Comparison of ENCODE assay signal across 24 cellular contexts in genomic region chr20:50470249-50470858, GRCh38. TPM values are rescaled to one million over a fixed set of nuclear protein-coding genes. Genes with fewer than 3 reads are reported as not detected.
DNase-seq lines count a peak whose midpoint lies in the region; ATAC-seq, FAIRE-seq and TF ChIP-seq lines count a peak whose summit lies in the region.
"Had no signal": no experiment of that assay in that cellular context is flagged by ENCODE, and none has a peak within 500 bp of the region (broad histone marks: within the 10 kb centered on the region; RNA-seq: fewer than 3 reads in every experiment).

No MANE protein-coding gene starts in this region.

- no peak overlapping the region for H2AFZ ChIP-seq in K562 (ENCODE audit: low read depth, low read length)

- no peaks in the 10 kb centered on the region for H3K9me1 ChIP-seq in K562 (ENCODE audit: control insufficient read depth, insufficient read depth, low read length)

- H3K27me3 Mint-ChIP-seq in T-helper 2 cell treated with Interferon-gamma antibody and Interleukin-4, amounts not matched to agents 5 μg/mL and 100 μg/mL, for 36 hours (ENCODE audit: low read depth): no peaks in the 10 kb centered on the region
- H3K27me3 Mint-ChIP-seq: activated CD4-positive, alpha-beta T cell treated with anti-CD3 and anti-CD28 coated beads, Interleukin-2, amount 10 ng/mL, durations not matched to agents 24 days and 14 days had no signal

- H3K27ac Mint-ChIP-seq in T-helper 2 cell treated with Interferon-gamma antibody and Interleukin-4, amounts not matched to agents 5 μg/mL and 100 μg/mL, for 36 hours: no peak overlapping the region
- H3K27ac Mint-ChIP-seq: activated CD4-positive, alpha-beta T cell treated with anti-CD3 and anti-CD28 coated beads, Interleukin-2, amount 10 ng/mL, durations not matched to agents 24 days and 14 days; CD8-positive, alpha-beta T cell had no signal

- in situ Hi-C loops in K562 (cut with MboI): no loop called here

- 16% methylated on average over 4 of the region's 4 CpGs for WGBS in K562 (ENCODE audit: insufficient coverage, low coverage, missing lambda C conversion rate)
- 55 to 68% methylated on average over 4 of the region's 4 CpGs for WGBS in pancreas, 2 donors

- H4K20me1 ChIP-seq in K562 (replicated peaks; ENCODE audit: control insufficient read depth, insufficient read depth, low read length): no peaks in the 10 kb centered on the region

- POLR2A ChIA-PET in K562 (lab: Yijun Ruan, JAX): interaction anchor here (0.5 to 0.8 kb wide), 2 partner anchors 23 to 69 kb away, joined by 3 to 4 read pairs; no protein-coding TSS in a partner anchor

- CTCF ChIA-PET in K562 (lab: Yijun Ruan, JAX; ENCODE audit: low intra/inter-chr PET ratio): interaction anchor here (0.7 to 1.1 kb wide), 2 partner anchors 9 to 759 kb away, joined by 3 to 5 read pairs; no protein-coding TSS in a partner anchor

- H3K9me3 Mint-ChIP-seq in T-helper 2 cell treated with Interferon-gamma antibody and Interleukin-4, amounts not matched to agents 5 μg/mL and 100 μg/mL, for 36 hours: no peaks in the 10 kb centered on the region
- H3K9me3 Mint-ChIP-seq: activated CD4-positive, alpha-beta T cell treated with anti-CD3 and anti-CD28 coated beads, Interleukin-2, amount 10 ng/mL, durations not matched to agents 24 days and 14 days; CD8-positive, alpha-beta T cell had no signal

- TF ChIP-seq CTCF in K562 (IDR thresholded peaks at IDR 0.05 in 2 of 3, conservative IDR thresholded peaks at IDR 0.05 in 1 of 3; ENCODE audit: insufficient read depth in 2 of 3, low read depth in 1 of 3, low read length in 3 of 3) (no peak), left lung (IDR thresholded peaks at IDR 0.05) (no peak), pancreas (IDR thresholded peaks at IDR 0.05) (no peak)

- ATAC-seq in K562 (peak; percentile 62), left lung (peak; percentile 12), GM21723 (IDR thresholded peaks at IDR 0.05; ENCODE audit: unreplicated experiment) (no peak), pancreas (no peak)
- ATAC-seq: CD8-positive, alpha-beta T cell; foreskin keratinocyte; Panc1 had no signal

- H3K4me3 ChIP-seq in K562 (no peak overlapping the region), left lung (no peak overlapping the region), pancreas (no peak overlapping the region)
- H3K4me3 ChIP-seq: ascending aorta, mucosa of descending colon, right atrium auricular region, transverse colon had no signal

- FAIRE-seq in K562 (lab: Jason Lieb, UNC): no peak
- FAIRE-seq in pancreas (lab: Jason Lieb, UNC): no peak
- FAIRE-seq: endometrium, TTC549 had no signal

- no peak overlapping the region for H3K4me3 Mint-ChIP-seq in T-helper 2 cell treated with Interferon-gamma antibody and Interleukin-4, amounts not matched to agents 5 μg/mL and 100 μg/mL, for 36 hours
- H3K4me3 Mint-ChIP-seq: activated CD4-positive, alpha-beta T cell treated with anti-CD3 and anti-CD28 coated beads, Interleukin-2, amount 10 ng/mL, durations not matched to agents 24 days and 14 days; CD8-positive, alpha-beta T cell had no signal

- no peak overlapping the region for H3K4me2 ChIP-seq in K562 (ENCODE audit: insufficient read depth, low read length)

- intact Hi-C loops in K562 (cut with micrococcal nuclease): no loop called here
- intact Hi-C loops in left lung (cut with DNase I): no loop called here
- intact Hi-C loops in pancreas (cut with DNase I): no loop called here

- peaks cover 17% of the 10 kb centered on the region for H3K4me1 Mint-ChIP-seq in T-helper 2 cell treated with Interferon-gamma antibody and Interleukin-4, amounts not matched to agents 5 μg/mL and 100 μg/mL, for 36 hours (ENCODE audit: low read depth)

- BruUV-seq in K562 (replicated peaks; lab: Mats Ljungman, UMichigan): no TSS peak

- TF ChIP-seq EP300 in K562 (IDR thresholded peaks at IDR 0.05; ENCODE audit: low read length): no peak

- no peaks in the 10 kb centered on the region for H3K79me2 ChIP-seq in K562 (ENCODE audit: control insufficient read depth, insufficient read depth, low read length)

- H3K9ac ChIP-seq in K562 (ENCODE audit: insufficient read depth in 1 of 2, low read depth in 2 of 2, low read length in 2 of 2): no peak overlapping the region

- TF ChIP-seq POLR2A in K562 (conservative IDR thresholded peaks at IDR 0.05): no peak; the same call in 1 of the 2 replicates

- H3K9me3 ChIP-seq in K562 (replicated peaks; ENCODE audit: control insufficient read depth, insufficient read depth, low read depth, low read length) (no peaks in the 10 kb centered on the region), left lung (no peaks in the 10 kb centered on the region), pancreas (no peaks in the 10 kb centered on the region)
- H3K9me3 ChIP-seq: ascending aorta, mucosa of descending colon, right atrium auricular region, transverse colon had no signal

- no peaks in the 10 kb centered on the region for H3K36me3 Mint-ChIP-seq in T-helper 2 cell treated with Interferon-gamma antibody and Interleukin-4, amounts not matched to agents 5 μg/mL and 100 μg/mL, for 36 hours (ENCODE audit: low read depth)
- H3K36me3 Mint-ChIP-seq: CD8-positive, alpha-beta T cell had no signal

- no peaks in the 10 kb centered on the region for H3K36me3 ChIP-seq in K562 (ENCODE audit: control insufficient read depth, insufficient read depth, low read length)
- H3K36me3 ChIP-seq in left lung: no peaks in the 10 kb centered on the region
- H3K36me3 ChIP-seq in pancreas: no peaks in the 10 kb centered on the region
- H3K36me3 ChIP-seq: ascending aorta, right atrium auricular region, transverse colon had no signal

- H3K4me1 ChIP-seq in K562 (replicated peaks in 1 of 2; ENCODE audit: control insufficient read depth in 2 of 2, insufficient read depth in 2 of 2, low read length in 2 of 2) (peaks cover 3 to 23% of the 10 kb centered on the region in 2 experiments; a peak in 4 of 5 replicates), left lung (peaks cover 0 to 30% of the 10 kb centered on the region in 2 donors), pancreas (no peaks in the 10 kb centered on the region)
- H3K4me1 ChIP-seq: ascending aorta had no signal

- H3K27me3 ChIP-seq in K562 (ENCODE audit: control insufficient read depth in 2 of 2, insufficient read depth in 2 of 2, low read length in 2 of 2) (no peaks in the 10 kb centered on the region), left lung (no peaks in the 10 kb centered on the region), pancreas (no peaks in the 10 kb centered on the region)
- H3K27me3 ChIP-seq: ascending aorta, foreskin keratinocyte, right atrium auricular region, transverse colon had no signal

- peak; percentile 44 for DNase-seq in A172 (ENCODE audit: low spot score)
- peak; percentile 27 for DNase-seq in HT1080 (ENCODE audit: low read depth)
- peak in 1 of 4 experiments; percentile 37 for DNase-seq in K562 (ENCODE audit: extremely low read depth in 1 of 4, low spot score in 3 of 4)
- DNase-seq in left lung: no peak
- DNase-seq in GOT3 (lab: John Stamatoyannopoulos, UW): no peak
- no peak for DNase-seq in T-helper 2 cell treated with Interferon-gamma antibody and Interleukin-4, amounts not matched to agents 5 μg/mL and 100 μg/mL, for 36 hours (ENCODE audit: low spot score)
- DNase-seq in pancreas: no peak
- DNase-seq: activated CD4-positive, alpha-beta T cell treated with anti-CD3 and anti-CD28 coated beads, Interleukin-2, amount 10 ng/mL, durations not matched to agents 24 days and 14 days; activated CD8-positive, alpha-beta memory T cell treated with anti-CD3 and anti-CD28 coated beads, Interleukin-2, amount 50 U/mL, for 48 hours; activated naive CD4-positive, alpha-beta T cell; CD8-positive, alpha-beta T cell; foreskin keratinocyte; KBM-7; NCI-H1092 treated with DMSO at 0.1 percent for 48 hours; NCI-H82; stimulated activated naive CD4-positive, alpha-beta T cell treated with Interleukin-2 at 50 U/mL for 16 hours; transverse colon had no signal

- H3K27ac ChIP-seq in K562 (ENCODE audit: extremely low read depth, low read depth, low read length) (no peak overlapping the region), left lung (no peak overlapping the region), pancreas (no peak overlapping the region)
- H3K27ac ChIP-seq: ascending aorta, foreskin keratinocyte, right atrium auricular region had no signal

- no peak for TF ChIP-seq RAD21 in K562 (CRISPR knock-in tag; conservative IDR thresholded peaks at IDR 0.05 in 1 of 2, IDR thresholded peaks at IDR 0.05 in 1 of 2)

TF ChIP-seq in K562, 482 proteins besides CTCF, POLR2A, EP300 and RAD21 (continues in another document):
- TF ChIP-seq SRF (CRISPR knock-in tag; IDR thresholded peaks at IDR 0.05) (peak in 1 of 2 experiments; percentile 36; a peak in 1 of 4 replicates), ZNF76 (CRISPR knock-in tag; IDR thresholded peaks at IDR 0.05; ENCODE audit: borderline replicate concordance) (no peak), NR2C2 (CRISPR knock-in tag; IDR thresholded peaks at IDR 0.05) (no peak), NR2C2 (tag; IDR thresholded peaks at IDR 0.05) (peak; percentile 78; the same call in 1 of the 2 replicates), NR2C1 (IDR thresholded peaks at IDR 0.05) (no peak), NR2C1 (tag; IDR thresholded peaks at IDR 0.05) (peak; percentile 38; the same call in 1 of the 2 replicates)

RNA-seq across cellular contexts. Expression of gene PTPN1, which starts 39.8 kb away (rescaled TPM):
- total RNA-seq in A172 (2014; rRNA removed; shearing (Covaris generic)): 56.9 and 60.6 TPM in 2 replicates
- total RNA-seq in HT1080 (2014; rRNA removed; shearing (Covaris generic)): 38.0 and 47.6 TPM in 2 replicates
- polyA plus RNA-seq in HT1080 (2015; cell fraction: cytosol; rRNA removed): 46.9 and 50.8 TPM in 2 replicates
- 57.0 and 68.2 TPM in 2 replicates for polyA plus RNA-seq in HT1080 (2015; cell fraction: nucleus; rRNA removed)
- 39.8 and 48.2 TPM in 2 replicates for total RNA-seq in K562 (2011; cell fraction: chromatin; rRNA removed; ENCODE audit: low replicate concordance)
- 25.1 and 26.7 TPM in 2 replicates for total RNA-seq in K562 (2011; cell fraction: nucleolus; rRNA removed)
- total RNA-seq in K562 (2011; cell fraction: nucleoplasm; rRNA removed): 44.3 and 59.5 TPM in 2 replicates
- total RNA-seq in K562 (2014; rRNA removed) (56.4 and 69.8 TPM in 2 replicates), K562 (2014; rRNA removed; fragmentation: Illumina TruSeq; extraction: Trizol) (44.5 and 49.4 TPM in 2 replicates), K562 (2015; rRNA removed; fragmentation: Illumina TruSeq; extraction: Trizol) (58.5 and 58.9 TPM in 2 replicates), K562 (2021) (71.9 and 80.4 TPM in 2 replicates), left lung (10 to 100 TPM; 70.7 to 98.6 TPM), pancreas (10 to 100 TPM in 1 of 6 donors, 1 to 10 TPM in 5; 6.0 to 12.4 (median 8.4) TPM)
- polyA plus RNA-seq in K562 (2011; rRNA removed) (31.5 and 53.1 TPM in 2 replicates), K562 (2014; fragmentation: Illumina TruSeq; extraction: Trizol) (85.3 and 88.7 TPM in 2 replicates), K562 (2014; fragmentation: Nextera tagmentation; extraction: Ambion mirVana) (10 to 100 TPM; 11.0 to 15.7 TPM), K562 (2014; rRNA removed) (52.5 and 54.0 TPM in 2 replicates), pancreas (10 to 100 TPM in 1 of 2 donors, 1 to 10 TPM in 1; 8.3 to 11.2 TPM)
- polyA plus RNA-seq in K562 (2011; cell fraction: cytosol; rRNA removed): 38.3 and 62.4 TPM in 2 replicates
- 50.2 and 94.2 TPM in 2 replicates for polyA plus RNA-seq in K562 (2011; cell fraction: nucleus; rRNA removed)
- 56.3 and 67.9 TPM in 2 replicates for polyA plus RNA-seq in K562 (2012)
- polyA minus RNA-seq in K562 (2011; rRNA and poly(A)+ RNA removed): 40.7 and 49.1 TPM in 2 replicates
- 25.5 and 37.9 TPM in 2 replicates for polyA minus RNA-seq in K562 (2011; cell fraction: cytosol; rRNA and poly(A)+ RNA removed)
- polyA minus RNA-seq in K562 (2011; cell fraction: nucleus; rRNA and poly(A)+ RNA removed): 13.3 and 26.4 TPM in 2 replicates

Comparison
In these comparisons a context has a peak if more than half of its experiments do, and no peak if none do; other contexts are left out.
1. DNase-seq: peak in A172 (single experiment) and HT1080 (single experiment); none in left lung (0 of 2), GOT3 (single experiment), T-helper 2 cell treated with Interferon-gamma antibody and Interleukin-4, amounts not matched to agents 5 μg/mL and 100 μg/mL, for 36 hours (single experiment) and pancreas (0 of 6).
2. ATAC-seq: peak in K562 (single experiment) and left lung (single experiment); none in GM21723 (single experiment) and pancreas (0 of 4).